Comparison of ENCODE assay signal across 1 cellular context in genomic region chr22:19968450-19968891, GRCh38.
TF ChIP-seq lines count a peak whose summit lies in the region.

No MANE protein-coding gene starts in this region.

TF ChIP-seq in endothelial cell of umbilical vein, 7 proteins besides CTCF, POLR2A, EP300 and RAD21:
- TF ChIP-seq POLR2AphosphoS5 (IDR thresholded peaks at IDR 0.05; ENCODE audit: insufficient read depth, low read depth, low read length): no peak
- TF ChIP-seq JUN (IDR thresholded peaks at IDR 0.05; ENCODE audit: borderline replicate concordance, insufficient read depth, insufficient read length, low read depth): no peak
- TF ChIP-seq MYC (IDR thresholded peaks at IDR 0.05; ENCODE audit: low read depth, low read length): no peak
- no peak for TF ChIP-seq MAX (IDR thresholded peaks at IDR 0.05; ENCODE audit: insufficient read depth, insufficient read length)
- no peak for TF ChIP-seq GATA2 (IDR thresholded peaks at IDR 0.05; ENCODE audit: insufficient read depth, insufficient read length, low read depth, low read length)
- no peak for TF ChIP-seq FOS (IDR thresholded peaks at IDR 0.05; ENCODE audit: borderline replicate concordance, insufficient read depth, low read length)
- no peak for TF ChIP-seq EZH2 (IDR thresholded peaks at IDR 0.05; ENCODE audit: borderline replicate concordance, low read depth, low read length, severe bottlenecking)
